ENCODE assay signal across 27 cellular contexts in the genomic region with DNA sequence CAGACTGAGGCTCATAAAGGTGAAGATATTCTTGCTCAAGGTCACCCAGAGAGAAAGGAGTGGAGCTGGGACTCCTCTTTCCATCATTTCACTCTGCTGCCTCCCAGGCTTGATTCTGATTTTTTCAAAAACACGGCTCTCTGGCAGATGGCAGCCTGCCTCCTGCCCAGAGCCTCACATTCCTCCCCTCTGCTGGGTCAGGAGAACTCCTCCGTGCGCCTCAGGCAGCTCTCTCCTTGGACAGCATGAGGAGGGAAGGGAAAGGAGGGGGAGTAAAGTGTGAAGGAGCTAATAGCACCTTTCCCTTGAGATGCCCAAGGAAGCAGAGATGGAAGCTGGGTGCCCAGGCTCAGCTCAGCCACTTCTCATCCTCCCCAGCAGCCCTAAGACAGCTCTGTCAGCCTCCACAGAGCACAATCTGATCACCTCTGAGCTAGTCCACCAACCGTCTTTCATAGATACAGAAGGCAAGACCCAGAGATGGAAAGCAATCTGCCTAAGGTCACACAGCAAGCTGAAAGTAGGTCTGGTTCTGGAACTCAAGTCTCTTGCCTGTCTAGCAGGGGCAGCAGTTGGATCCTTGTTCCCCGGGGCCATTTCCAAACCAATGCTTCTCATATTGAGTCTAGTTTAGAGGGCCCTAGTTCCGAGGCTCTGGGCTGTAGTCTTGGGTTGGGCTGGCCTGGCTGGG. TPM values are rescaled to one million over a fixed set of nuclear protein-coding genes. Genes with fewer than 3 reads are reported as not detected.
A peak's percentile ranks its signal among the peaks of the same experiment; 100 is the strongest.
DNase-seq lines count a peak whose midpoint lies in the region; ATAC-seq, FAIRE-seq and TF ChIP-seq lines count a peak whose summit lies in the region.
"Had no signal": no experiment of that assay in that cellular context is flagged by ENCODE, and none has a peak within 500 bp of the region (broad histone marks: within the 10 kb centered on the region; RNA-seq: fewer than 3 reads in every experiment).

No MANE protein-coding gene starts in this region.

- no TSS peak for BruUV-seq in HepG2 (replicated peaks; lab: Mats Ljungman, UMichigan)

- CTCF ChIA-PET in HepG2 (lab: Yijun Ruan, JAX; ENCODE audit: low intra/inter-chr PET ratio, low total read pairs) = no interaction called here

- peaks cover 16% of the 10 kb centered on the region for H3K27me3 Mint-ChIP-seq in T-helper 17 cell
- peaks cover 15% of the 10 kb centered on the region for H3K27me3 Mint-ChIP-seq in activated T-cell treated with anti-CD3 and anti-CD28 coated beads, Interleukin-2, amount 50 U/mL, for 72 hours (ENCODE audit: low read depth)
- H3K27me3 Mint-ChIP-seq: CD4-positive, alpha-beta T cell had no signal

- H3K27ac ChIP-seq in HepG2 (ENCODE audit: extremely low read length, insufficient read depth, low read length) = no peak overlapping the region
- H3K27ac ChIP-seq: BLaER1 treated with 17β-estradiol and CSF1 and Interleukin-3, amounts not matched to agents 10 nM and 100 nM had no signal

- no peak for TF ChIP-seq CTCF in HepG2 (CRISPR knock-in tag; IDR thresholded peaks at IDR 0.05)

- no peak overlapping the region for H3K4me2 ChIP-seq in HepG2 (ENCODE audit: low read depth, low read length)
- H3K4me2 ChIP-seq: BLaER1 treated with 17β-estradiol and CSF1 and Interleukin-3, amounts not matched to agents 10 nM and 100 nM had no signal

- H3K4me1 ChIP-seq in HepG2 (ENCODE audit: insufficient read depth, low read length) = 0 out of 2 replicates have a peak, but pooled peaks cover 9% of the 10 kb centered on the region
- H3K4me1 ChIP-seq: BE2C, HAP-1 had no signal

- H3K4me1 Mint-ChIP-seq in T-helper 17 cell = no peaks in the 10 kb centered on the region
- no peaks in the 10 kb centered on the region for H3K4me1 Mint-ChIP-seq in activated T-cell treated with anti-CD3 and anti-CD28 coated beads, Interleukin-2, amount 50 U/mL, for 72 hours (ENCODE audit: low read depth)
- H3K4me1 Mint-ChIP-seq: CD14-positive monocyte; CD8-positive, alpha-beta memory T cell had no signal

- no peak overlapping the region for H3K9ac ChIP-seq in HepG2 (ENCODE audit: insufficient read depth, low read depth, low read length)
- H3K9ac ChIP-seq: BLaER1 treated with 17β-estradiol and CSF1 and Interleukin-3, amounts not matched to agents 10 nM and 100 nM had no signal

- H2AFZ ChIP-seq in HepG2 (ENCODE audit: low read length) = no peak overlapping the region

- H3K36me3 Mint-ChIP-seq in T-helper 17 cell (ENCODE audit: low read depth) = no peaks in the 10 kb centered on the region
- H3K36me3 Mint-ChIP-seq in activated T-cell treated with anti-CD3 and anti-CD28 coated beads, Interleukin-2, amount 50 U/mL, for 72 hours (ENCODE audit: insufficient read depth in 2 of 2) = no peaks in the 10 kb centered on the region
- H3K36me3 Mint-ChIP-seq: CD14-positive monocyte; CD8-positive, alpha-beta memory T cell had no signal

- H3K4me3 Mint-ChIP-seq in T-helper 17 cell = no peak overlapping the region
- H3K4me3 Mint-ChIP-seq in activated T-cell treated with anti-CD3 and anti-CD28 coated beads, Interleukin-2, amount 50 U/mL, for 72 hours = no peak overlapping the region
- H3K4me3 Mint-ChIP-seq: CD14-positive monocyte; CD4-positive, alpha-beta T cell; CD8-positive, alpha-beta memory T cell; HFFc6 had no signal

- FAIRE-seq in HepG2 (lab: Jason Lieb, UNC) = no peak
- FAIRE-seq: D721Med, GM12891, GM18507, H54 had no signal

- no peak for TF ChIP-seq POLR2A in HepG2 (IDR thresholded peaks at IDR 0.05; ENCODE audit: insufficient read depth in 1 of 2, low read depth in 2 of 2, low read length in 2 of 2)

- POLR2A ChIA-PET in HepG2 (lab: Yijun Ruan, JAX) = no interaction called here

- no peaks in the 10 kb centered on the region for H3K79me2 ChIP-seq in HepG2 (ENCODE audit: insufficient read depth, low read length)

- H3K4me3 ChIP-seq in HepG2 (replicated peaks in 1 of 3; ENCODE audit: insufficient read depth in 1 of 3, low read depth in 2 of 3, low read length in 3 of 3) = no peak overlapping the region
- H3K4me3 ChIP-seq: BLaER1 treated with 17β-estradiol and CSF1 and Interleukin-3, amounts not matched to agents 10 nM and 100 nM; HAP-1 had no signal

- no peaks in the 10 kb centered on the region for H3K9me3 ChIP-seq in T-helper 17 cell (ENCODE audit: control insufficient read depth, low read length, poor library complexity, severe bottlenecking)
- H3K9me3 ChIP-seq in HepG2 (ENCODE audit: low read length) = no peaks in the 10 kb centered on the region
- H3K9me3 ChIP-seq: BE2C; BLaER1 treated with 17β-estradiol and CSF1 and Interleukin-3, amounts not matched to agents 10 nM and 100 nM; HAP-1 had no signal

- no peak for ATAC-seq in T-helper 17 cell
- no peak for ATAC-seq in HepG2
- no peak for ATAC-seq in Right ventricle myocardium inferior
- no peak for ATAC-seq in activated T-cell treated with anti-CD3 and anti-CD28 coated beads, Interleukin-2, amount 50 U/mL, for 72 hours (replicated peaks in 1 of 2)

- H4K20me1 ChIP-seq in HepG2 (ENCODE audit: insufficient read depth, low read length) = no peaks in the 10 kb centered on the region

- H3K27me3 ChIP-seq in HepG2 (ENCODE audit: control insufficient read depth in 1 of 2, insufficient read depth in 2 of 2, low read length in 2 of 2) = no peaks in the 10 kb centered on the region; a peak in 1 of 5 replicates
- H3K27me3 ChIP-seq: BE2C; BLaER1 treated with 17β-estradiol and CSF1 and Interleukin-3, amounts not matched to agents 10 nM and 100 nM had no signal

- intact Hi-C loops in HepG2 (cut with micrococcal nuclease; ENCODE audit: unreplicated experiment) = no loop called here
- intact Hi-C loops in Right ventricle myocardium inferior (cut with DNase I) = no loop called here

- in situ Hi-C loops in HepG2 (cut with HindIII; ENCODE audit: extremely low pct_ligation_motif_present, low pct_unique_long_range_greater_than_20kb) = no loop called here

- DNase-seq in EH (ENCODE audit: low read depth) = peak; percentile 13
- peak; percentile 31 for DNase-seq in ELF-1 (ENCODE audit: low read depth, low spot score)
- DNase-seq in T-helper 17 cell = no peak
- no peak for DNase-seq in HepG2 (ENCODE audit: low spot score)
- DNase-seq in AG20443 (ENCODE audit: low spot score) = no peak
- no peak for DNase-seq in Right ventricle myocardium inferior (ENCODE audit: missing footprints)
- no peak for DNase-seq in activated T-cell treated with anti-CD3 and anti-CD28 coated beads, Interleukin-2, amount 50 U/mL, for 72 hours
- no peak for DNase-seq in cerebellar cortex (ENCODE audit: low spot score)
- DNase-seq: AML-193; BE2C; CD4-positive, alpha-beta T cell; CD8-positive, alpha-beta memory T cell; DMS153; DND-41; EL; GF-D8; GOT3; HFFc6 had no signal

- TF ChIP-seq EP300 in HepG2 (IDR thresholded peaks at IDR 0.05; ENCODE audit: low read depth in 2 of 2, low read length in 2 of 2) (no peak), HepG2 (CRISPR knock-in tag; IDR thresholded peaks at IDR 0.05; ENCODE audit: borderline replicate concordance) (no peak)

- no peak for TF ChIP-seq RAD21 in HepG2 (CRISPR knock-in tag; IDR thresholded peaks at IDR 0.05)

- H3K9me3 Mint-ChIP-seq in activated T-cell treated with anti-CD3 and anti-CD28 coated beads, Interleukin-2, amount 50 U/mL, for 72 hours = no peaks in the 10 kb centered on the region
- H3K9me3 Mint-ChIP-seq: CD14-positive monocyte; CD4-positive, alpha-beta T cell; CD8-positive, alpha-beta memory T cell; HFFc6 had no signal

- no peaks in the 10 kb centered on the region for H3K36me3 ChIP-seq in HepG2 (replicated peaks in 1 of 2; ENCODE audit: control insufficient read depth in 1 of 2, insufficient read depth in 2 of 2, low read length in 2 of 2)
- H3K36me3 ChIP-seq: BE2C; BLaER1 treated with 17β-estradiol and CSF1 and Interleukin-3, amounts not matched to agents 10 nM and 100 nM; HAP-1 had no signal

- H3K27ac Mint-ChIP-seq in T-helper 17 cell = peak overlapping the region; percentile 3
- H3K27ac Mint-ChIP-seq in activated T-cell treated with anti-CD3 and anti-CD28 coated beads, Interleukin-2, amount 50 U/mL, for 72 hours = no peak overlapping the region
- H3K27ac Mint-ChIP-seq: CD4-positive, alpha-beta T cell; CD8-positive, alpha-beta memory T cell; HFFc6 had no signal

- WGBS in HepG2 (ENCODE audit: low lambda C conversion rate) = 53% methylated on average over 4 of the region's 6 CpGs

RNA-seq across cellular contexts. Expression of gene RLBP1, which starts 3.5 kb away (rescaled TPM):
- total RNA-seq in T-helper 17 cell (not detected), HepG2 (2016; rRNA removed; fragmentation: Illumina TruSeq; extraction: Trizol) (not detected in 2 replicates), Right ventricle myocardium inferior (not detected)
- total RNA-seq in HepG2 (2016; cell fraction: cytosol; rRNA removed; fragmentation: Illumina TruSeq; extraction: Trizol; ENCODE audit: low read depth) = not detected in 2 replicates
- 0.24 TPM in 1 of 2 replicates, not detected in the other for total RNA-seq in HepG2 (2016; cell fraction: insoluble cytoplasmic fraction; rRNA removed; fragmentation: Illumina TruSeq; extraction: Trizol)
- not detected in 2 replicates for total RNA-seq in HepG2 (2016; cell fraction: membrane; rRNA removed; fragmentation: Illumina TruSeq; extraction: Trizol)
- not detected in 2 replicates for total RNA-seq in HepG2 (2016; cell fraction: nucleus; rRNA removed; fragmentation: Illumina TruSeq; extraction: Trizol)
- polyA plus RNA-seq in HepG2 (2011; rRNA removed) = 0.07 and 0.22 TPM in 2 replicates
- polyA plus RNA-seq in HepG2 (2011; cell fraction: cytosol; rRNA removed) = 0.05 and 0.13 TPM in 2 replicates
- polyA plus RNA-seq in HepG2 (2011; cell fraction: nucleus; rRNA removed) = 0.57 and 0.61 TPM in 2 replicates
- 0.35 TPM in 1 of 2 replicates, not detected in the other for polyA plus RNA-seq in HepG2 (2012)
- not detected in 2 replicates for polyA plus RNA-seq in HepG2 (2016; cell fraction: cytosol; fragmentation: Illumina TruSeq; extraction: Trizol; ENCODE audit: low read depth)
- polyA plus RNA-seq in HepG2 (2016; cell fraction: insoluble cytoplasmic fraction; fragmentation: Illumina TruSeq; extraction: Trizol; ENCODE audit: low read depth) = not detected in 2 replicates
- polyA plus RNA-seq in HepG2 (2016; cell fraction: membrane; fragmentation: Illumina TruSeq; extraction: Trizol; ENCODE audit: low read depth) = not detected in 2 replicates
- not detected in 2 replicates for polyA plus RNA-seq in HepG2 (2016; cell fraction: nucleus; fragmentation: Illumina TruSeq; extraction: Trizol; ENCODE audit: insufficient read depth, low read depth)
- not detected in 2 replicates for polyA minus RNA-seq in HepG2 (2011; rRNA and poly(A)+ RNA removed; ENCODE audit: low replicate concordance)
- polyA minus RNA-seq in HepG2 (2011; cell fraction: cytosol; rRNA and poly(A)+ RNA removed) = not detected in 2 replicates
- polyA minus RNA-seq in HepG2 (2011; cell fraction: nucleus; rRNA and poly(A)+ RNA removed) = not detected in 2 replicates
- total RNA-seq in activated T-cell treated with anti-CD3 and anti-CD28 coated beads, Interleukin-2, amount 50 U/mL, for 72 hours = under 1 TPM in 1 of 2 donors, not detected in 1; 0.53 TPM
- total RNA-seq: A172; CD4-positive, alpha-beta T cell; CD8-positive, alpha-beta memory T cell; HFFc6 had no signal
- polyA plus RNA-seq: AG04450; CD14-positive monocyte; CD8-positive, alpha-beta memory T cell had no signal

RNA-seq across cellular contexts. Expression of gene FANCI, which starts 25.9 kb away (rescaled TPM):
- 10 to 100 TPM; 12.5 to 15.2 TPM for total RNA-seq in T-helper 17 cell
- 68.8 and 99.2 TPM in 2 replicates for total RNA-seq in HepG2 (2016; rRNA removed; fragmentation: Illumina TruSeq; extraction: Trizol)
- total RNA-seq in HepG2 (2016; cell fraction: cytosol; rRNA removed; fragmentation: Illumina TruSeq; extraction: Trizol; ENCODE audit: low read depth) = 12.0 and 12.8 TPM in 2 replicates
- total RNA-seq in HepG2 (2016; cell fraction: insoluble cytoplasmic fraction; rRNA removed; fragmentation: Illumina TruSeq; extraction: Trizol) = 67.0 and 92.2 TPM in 2 replicates
- total RNA-seq in HepG2 (2016; cell fraction: membrane; rRNA removed; fragmentation: Illumina TruSeq; extraction: Trizol) = 23.1 and 27.0 TPM in 2 replicates
- 88.5 and 91.5 TPM in 2 replicates for total RNA-seq in HepG2 (2016; cell fraction: nucleus; rRNA removed; fragmentation: Illumina TruSeq; extraction: Trizol)
- polyA plus RNA-seq in HepG2 (2011; rRNA removed) = 10.4 and 15.7 TPM in 2 replicates
- polyA plus RNA-seq in HepG2 (2011; cell fraction: cytosol; rRNA removed) = 6.7 and 6.9 TPM in 2 replicates
- 16.3 and 28.4 TPM in 2 replicates for polyA plus RNA-seq in HepG2 (2011; cell fraction: nucleus; rRNA removed)
- polyA plus RNA-seq in HepG2 (2012) = 14.9 and 23.3 TPM in 2 replicates
- polyA plus RNA-seq in HepG2 (2016; cell fraction: cytosol; fragmentation: Illumina TruSeq; extraction: Trizol; ENCODE audit: low read depth) = 4.4 and 5.3 TPM in 2 replicates
- polyA plus RNA-seq in HepG2 (2016; cell fraction: insoluble cytoplasmic fraction; fragmentation: Illumina TruSeq; extraction: Trizol; ENCODE audit: low read depth) = 41.9 and 46.3 TPM in 2 replicates
- polyA plus RNA-seq in HepG2 (2016; cell fraction: membrane; fragmentation: Illumina TruSeq; extraction: Trizol; ENCODE audit: low read depth) = 7.1 and 9.0 TPM in 2 replicates
- 81.0 and 91.9 TPM in 2 replicates for polyA plus RNA-seq in HepG2 (2016; cell fraction: nucleus; fragmentation: Illumina TruSeq; extraction: Trizol; ENCODE audit: insufficient read depth, low read depth)
- 18.2 and 76.1 TPM in 2 replicates for polyA minus RNA-seq in HepG2 (2011; rRNA and poly(A)+ RNA removed; ENCODE audit: low replicate concordance)
- polyA minus RNA-seq in HepG2 (2011; cell fraction: cytosol; rRNA and poly(A)+ RNA removed) = 15.2 and 17.1 TPM in 2 replicates
- polyA minus RNA-seq in HepG2 (2011; cell fraction: nucleus; rRNA and poly(A)+ RNA removed) = 43.0 and 46.0 TPM in 2 replicates
- total RNA-seq in Right ventricle myocardium inferior = 3.2 TPM
- total RNA-seq in activated T-cell treated with anti-CD3 and anti-CD28 coated beads, Interleukin-2, amount 50 U/mL, for 72 hours = 100 to 1,000 TPM; 179 to 195 TPM

Comparison
In these comparisons a context has a peak if more than half of its experiments do, and no peak if none do; other contexts are left out.
1. DNase-seq: peak in EH (single experiment) and ELF-1 (single experiment); none in T-helper 17 cell (0 of 3), HepG2 (single experiment), AG20443 (single experiment), Right ventricle myocardium inferior (single experiment), activated T-cell treated with anti-CD3 and anti-CD28 coated beads, Interleukin-2, amount 50 U/mL, for 72 hours (0 of 2) and cerebellar cortex (single experiment).